In genomic region chr14:60485600-60486251, GRCh38 we compare ENCODE assay signal across 10 cellular contexts. TPM values are rescaled to one million over a fixed set of nuclear protein-coding genes. Genes with fewer than 3 reads are reported as not detected.
DNase-seq lines count a peak whose midpoint lies in the region; ATAC-seq, FAIRE-seq and TF ChIP-seq lines count a peak whose summit lies in the region.
"Had no signal": no experiment of that assay in that cellular context is flagged by ENCODE, and none has a peak within 500 bp of the region (broad histone marks: within the 10 kb centered on the region; RNA-seq: fewer than 3 reads in every experiment).

Gene C14orf39 (minus strand): TSS chr14:60486063. CDS start chr14:60485078, 985 bp downstream.

- POLR2A ChIA-PET in H1 (lab: Charles Lee; ENCODE audit: partially characterized antibody) = no interaction called here

- no peaks in the 10 kb centered on the region for H3K9me3 ChIP-seq in H1 (ENCODE audit: insufficient read depth in 2 of 2, low read depth in 1 of 2, low read length in 1 of 2)

- H4K5ac ChIP-seq in H1 (ENCODE audit: insufficient read length, low read depth, low read length) = no peak within 1 kb of the TSS

- H3K27me3 Mint-ChIP-seq in progenitor cell of endocrine pancreas = peaks cover 23% of the 10 kb centered on the region
- H3K27me3 Mint-ChIP-seq in activated T-helper 1 cell treated with anti-CD3 and anti-CD28 coated beads, Interleukin-12 subunit alpha, Interleukin-12 subunit beta, Interleukin-2, Interleukin-4 antibody, amounts not matched to agents 30 ng/mL and 10 ng/mL and 1 ng/mL, durations not matched to agents 14 hours and 24 hours and 36 hours (ENCODE audit: insufficient read depth) = peaks cover 31% of the 10 kb centered on the region

- H4K91ac ChIP-seq in H1 (replicated peaks; ENCODE audit: insufficient read length, low read length) = no peak within 1 kb of the TSS

- H3K23ac ChIP-seq in H1 (ENCODE audit: insufficient read length) = no peak within 1 kb of the TSS

- intact Hi-C loops in activated T-helper 1 cell treated with anti-CD3 and anti-CD28 coated beads, Interleukin-12 subunit alpha, Interleukin-12 subunit beta, Interleukin-2, Interleukin-4 antibody, amounts not matched to agents 30 ng/mL and 10 ng/mL and 1 ng/mL, durations not matched to agents 14 hours and 24 hours and 36 hours (cut with micrococcal nuclease) = no loop called here

- peaks cover 3% of the 10 kb centered on the region for H3K23me2 ChIP-seq in H1 (ENCODE audit: low read depth, low read length)

- no peaks in the 10 kb centered on the region for H3K79me2 ChIP-seq in H1 (ENCODE audit: control insufficient read depth in 1 of 2, insufficient read depth in 2 of 2, low read length in 2 of 2)

- H3K27ac ChIP-seq in H1 (ENCODE audit: low read depth, low read length) = no peak within 1 kb of the TSS

- ATAC-seq in HG03159 (IDR thresholded peaks at IDR 0.05; ENCODE audit: unreplicated experiment) (no peak), GM18870 (IDR thresholded peaks at IDR 0.05; ENCODE audit: unreplicated experiment) (no peak), HG03460 (IDR thresholded peaks at IDR 0.05; ENCODE audit: unreplicated experiment) (no peak)
- ATAC-seq: left colon had no signal

- H3K36me3 ChIP-seq in H1 (ENCODE audit: control insufficient read depth in 2 of 4, insufficient read depth in 4 of 4, low read length in 3 of 4) = no peaks in the 10 kb centered on the region

- H3K4me1 ChIP-seq in H1 (replicated peaks in 1 of 4; ENCODE audit: control insufficient read depth in 3 of 4, insufficient read depth in 4 of 4, low read length in 3 of 4) = no peaks in the 10 kb centered on the region

- H2AFZ ChIP-seq in H1 (ENCODE audit: low read length) = peak within 1 kb of the TSS; percentile 93

- no peak within 1 kb of the TSS for H2AK5ac ChIP-seq in H1 (ENCODE audit: low read depth, low read length)

- peak; percentile 46 for DNase-seq in ELR (ENCODE audit: low read depth)
- peak; percentile 73 for DNase-seq in NB4 (ENCODE audit: low read depth)
- DNase-seq in H1 (ENCODE audit: low read depth in 1 of 2, low spot score in 2 of 2) = peak in 1 of 2 experiments; percentile 69
- DNase-seq in progenitor cell of endocrine pancreas (ENCODE audit: low spot score, unreplicated experiment) = peak; percentile 54
- no peak for DNase-seq in activated T-helper 1 cell treated with anti-CD3 and anti-CD28 coated beads, Interleukin-12 subunit alpha, Interleukin-12 subunit beta, Interleukin-2, Interleukin-4 antibody, amounts not matched to agents 30 ng/mL and 10 ng/mL and 1 ng/mL, durations not matched to agents 14 hours and 24 hours and 36 hours (ENCODE audit: low spot score)
- DNase-seq: left colon had no signal

- H3K14ac ChIP-seq in H1 (ENCODE audit: insufficient read length) = no peak within 1 kb of the TSS

- no peak for TF ChIP-seq EP300 in H1 (IDR thresholded peaks at IDR 0.05; ENCODE audit: borderline replicate concordance in 1 of 2, low read depth in 2 of 2, low read length in 2 of 2)

- H3K4ac ChIP-seq in H1 (replicated peaks; ENCODE audit: insufficient read length, low read depth, low read length) = no peak within 1 kb of the TSS

- H2BK12ac ChIP-seq in H1 (ENCODE audit: low read depth, low read length) = no peak within 1 kb of the TSS

- H3K18ac ChIP-seq in H1 (ENCODE audit: extremely low read depth, low read length) = peak within 1 kb of the TSS; percentile 95

- H3K4me3 ChIP-seq in NB4 (ENCODE audit: low read depth, low read length) (peak within 1 kb of the TSS; percentile 63), H1 (ENCODE audit: extremely low read depth in 1 of 4, insufficient read depth in 2 of 4, low read depth in 3 of 4, low read length in 4 of 4) (peak within 1 kb of the TSS; percentile 47 to 66 (median 59))

- no peaks in the 10 kb centered on the region for H3K4me1 Mint-ChIP-seq in progenitor cell of endocrine pancreas (ENCODE audit: low read depth)
- H3K4me1 Mint-ChIP-seq in activated T-helper 1 cell treated with anti-CD3 and anti-CD28 coated beads, Interleukin-12 subunit alpha, Interleukin-12 subunit beta, Interleukin-2, Interleukin-4 antibody, amounts not matched to agents 30 ng/mL and 10 ng/mL and 1 ng/mL, durations not matched to agents 14 hours and 24 hours and 36 hours (ENCODE audit: low read depth) = no peaks in the 10 kb centered on the region

- H3K4me3 Mint-ChIP-seq in progenitor cell of endocrine pancreas (ENCODE audit: low read depth) = peak within 1 kb of the TSS; percentile 70
- H3K4me3 Mint-ChIP-seq in activated T-helper 1 cell treated with anti-CD3 and anti-CD28 coated beads, Interleukin-12 subunit alpha, Interleukin-12 subunit beta, Interleukin-2, Interleukin-4 antibody, amounts not matched to agents 30 ng/mL and 10 ng/mL and 1 ng/mL, durations not matched to agents 14 hours and 24 hours and 36 hours = no peak within 1 kb of the TSS

- H4K8ac ChIP-seq in H1 (ENCODE audit: extremely low read depth, insufficient read depth, low read length) = peak within 1 kb of the TSS; percentile 84; the same call in 1 of the 2 replicates

- H2BK120ac ChIP-seq in H1 (replicated peaks; ENCODE audit: low read depth, low read length) = no peak within 1 kb of the TSS

- H3K9ac ChIP-seq in H1 (replicated peaks in 1 of 4; ENCODE audit: extremely low read depth in 1 of 4, low read depth in 3 of 4, low read length in 3 of 4) = peak within 1 kb of the TSS in 3 of 4 experiments; percentile 39 to 73 (median 50); a peak in 6 of 7 replicates

- H2BK15ac ChIP-seq in H1 (ENCODE audit: low read length) = no peak within 1 kb of the TSS; the same call in 1 of the 2 replicates

- 2% methylated on average over 41 of the region's 57 CpGs; no CpG with 5 or more reads in 1 of the 2 experiments for WGBS in H1 (ENCODE audit: extremely low coverage in 1 of 2, insufficient coverage in 1 of 2, insufficient read length in 1 of 2, insufficient replicate concordance in 2 of 2, low coverage in 1 of 2, low lambda C conversion rate in 2 of 2, missing lambda C conversion rate in 1 of 2), 2 experiments

- peaks cover under 1% of the 10 kb centered on the region for H3K36me3 Mint-ChIP-seq in progenitor cell of endocrine pancreas (ENCODE audit: insufficient read depth)
- no peaks in the 10 kb centered on the region for H3K36me3 Mint-ChIP-seq in activated T-helper 1 cell treated with anti-CD3 and anti-CD28 coated beads, Interleukin-12 subunit alpha, Interleukin-12 subunit beta, Interleukin-2, Interleukin-4 antibody, amounts not matched to agents 30 ng/mL and 10 ng/mL and 1 ng/mL, durations not matched to agents 14 hours and 24 hours and 36 hours (ENCODE audit: low read depth)

- CTCF ChIA-PET in H1 (lab: Charles Lee; ENCODE audit: partially characterized antibody) = no interaction called here

- H4K20me1 ChIP-seq in H1 (replicated peaks in 1 of 2; ENCODE audit: control insufficient read depth in 1 of 2, insufficient read depth in 2 of 2, low read length in 2 of 2) = no peaks in the 10 kb centered on the region

- TF ChIP-seq POLR2A in NB4 (IDR thresholded peaks at IDR 0.05; ENCODE audit: extremely low read depth, insufficient read length) = no peak
- TF ChIP-seq POLR2A in H1 (IDR thresholded peaks at IDR 0.05; ENCODE audit: control extremely low read depth in 1 of 2, low read depth in 2 of 2, low read length in 2 of 2) = peak in 1 of 2 experiments; percentile 54; a peak in 2 of 3 replicates

- H3K4me2 ChIP-seq in H1 (ENCODE audit: insufficient read depth in 1 of 2, low read depth in 2 of 2, low read length in 2 of 2) = peak within 1 kb of the TSS; percentile 68 to 86

- FAIRE-seq in H1 (lab: Jason Lieb, UNC) = no peak

- TF ChIP-seq CTCF in NB4 (IDR thresholded peaks at IDR 0.05; ENCODE audit: low read depth, low read length) (no peak), H1 (IDR thresholded peaks at IDR 0.05; ENCODE audit: control extremely low read depth in 1 of 3, insufficient read depth in 1 of 3, low read depth in 1 of 3, low read length in 3 of 3) (no peak), progenitor cell of endocrine pancreas (IDR thresholded peaks at IDR 0.05; ENCODE audit: unreplicated experiment) (no peak)

- peaks cover 0 to 29% (median 16%) of the 10 kb centered on the region in 4 experiments; a peak in 6 of 7 replicates for H3K27me3 ChIP-seq in H1 (replicated peaks in 1 of 4; ENCODE audit: control insufficient read depth in 3 of 4, extremely low read depth in 1 of 4, insufficient read depth in 3 of 4, low read length in 3 of 4)

- no peak within 1 kb of the TSS for H3K27ac Mint-ChIP-seq in progenitor cell of endocrine pancreas
- H3K27ac Mint-ChIP-seq in activated T-helper 1 cell treated with anti-CD3 and anti-CD28 coated beads, Interleukin-12 subunit alpha, Interleukin-12 subunit beta, Interleukin-2, Interleukin-4 antibody, amounts not matched to agents 30 ng/mL and 10 ng/mL and 1 ng/mL, durations not matched to agents 14 hours and 24 hours and 36 hours = no peak within 1 kb of the TSS

- no peak within 1 kb of the TSS for H3K56ac ChIP-seq in H1 (replicated peaks; ENCODE audit: insufficient read length, low read depth, low read length)

- peak within 1 kb of the TSS; percentile 72; the same call in 1 of the 2 replicates for H2BK5ac ChIP-seq in H1 (ENCODE audit: low read depth, low read length)

- H3K9me3 Mint-ChIP-seq in progenitor cell of endocrine pancreas (ENCODE audit: low read depth) = peaks cover 2% of the 10 kb centered on the region
- H3K9me3 Mint-ChIP-seq in activated T-helper 1 cell treated with anti-CD3 and anti-CD28 coated beads, Interleukin-12 subunit alpha, Interleukin-12 subunit beta, Interleukin-2, Interleukin-4 antibody, amounts not matched to agents 30 ng/mL and 10 ng/mL and 1 ng/mL, durations not matched to agents 14 hours and 24 hours and 36 hours = peaks cover under 1% of the 10 kb centered on the region

- no peak within 1 kb of the TSS for H2BK20ac ChIP-seq in H1 (ENCODE audit: low read length)

- no peaks in the 10 kb centered on the region for H3K79me1 ChIP-seq in H1 (ENCODE audit: low read depth, low read length)

- TF ChIP-seq RAD21 in H1 (IDR thresholded peaks at IDR 0.05 in 1 of 2, conservative IDR thresholded peaks at IDR 0.05 in 1 of 2; ENCODE audit: low read depth in 2 of 2, low read length in 2 of 2) = no peak

TF ChIP-seq in H1, 55 proteins besides CTCF, POLR2A, EP300 and RAD21 (continues in another document):
- TF ChIP-seq MAFK (IDR thresholded peaks at IDR 0.05; ENCODE audit: low read depth, low read length) (no peak), SRF (IDR thresholded peaks at IDR 0.05; ENCODE audit: low read depth, low read length) (no peak)

RNA-seq across cellular contexts. Expression of gene C14orf39, which starts in this region (rescaled TPM):
- total RNA-seq in H1 (2021; fragmentation: NEBNext Ultra II Directional; extraction: Animal tissue kit (Norgen Biotek cat#: 25700)) = 0.75 and 1.2 TPM in 2 replicates
- polyA plus RNA-seq in H1 (2011; rRNA removed) = 0.05 and 0.18 TPM in 2 replicates
- 0.52 TPM for polyA plus RNA-seq in H1 (2011; cell fraction: cytosol; rRNA removed)
- 0.10 TPM for polyA plus RNA-seq in H1 (2011; cell fraction: nucleus; rRNA removed)
- 0.25 to 1.3 TPM (median 0.53 TPM) in 4 replicates for polyA plus RNA-seq in H1 (2012, experiment 1 of 2)
- polyA plus RNA-seq in H1 (2012, experiment 2 of 2) = 0.05 TPM
- polyA plus RNA-seq in H1 (2013, experiment 1 of 2) = 2.2 TPM
- 2.3 TPM for polyA plus RNA-seq in H1 (2013, experiment 2 of 2)
- not detected in 2 replicates for polyA minus RNA-seq in H1 (2011; rRNA and poly(A)+ RNA removed)
- not detected for polyA minus RNA-seq in H1 (2011; cell fraction: cytosol; rRNA and poly(A)+ RNA removed)
- 0.40 TPM for polyA minus RNA-seq in H1 (2011; cell fraction: nucleus; rRNA and poly(A)+ RNA removed)
- total RNA-seq in progenitor cell of endocrine pancreas = 0.73 and 1.4 TPM in 2 replicates
- not detected in 2 replicates for total RNA-seq in activated T-helper 1 cell treated with anti-CD3 and anti-CD28 coated beads, Interleukin-12 subunit alpha, Interleukin-12 subunit beta, Interleukin-2, Interleukin-4 antibody, amounts not matched to agents 30 ng/mL and 10 ng/mL and 1 ng/mL, durations not matched to agents 14 hours and 24 hours and 36 hours
- total RNA-seq: left colon; T-helper 2 cell treated with Interferon-gamma antibody and Interleukin-4, amounts not matched to agents 100 ng/mL and 5 ng/mL, for 36 hours had no signal
